In genomic region chr4:184514121-184514988, GRCh38 we compare ENCODE assay signal across 8 cellular contexts. TPM values are rescaled to one million over a fixed set of nuclear protein-coding genes. Genes with fewer than 3 reads are reported as not detected.
DNase-seq lines count a peak whose midpoint lies in the region; ATAC-seq and TF ChIP-seq lines count a peak whose summit lies in the region.

No MANE protein-coding gene starts in this region.

- H3K4me1 ChIP-seq in CD8-positive, alpha-beta T cell (ENCODE audit: insufficient read depth, low read length), result no peaks in the 10 kb centered on the region

- peaks cover 10% of the 10 kb centered on the region for H3K4me1 Mint-ChIP-seq in CD8-positive, alpha-beta T cell (ENCODE audit: low read depth)
- H3K4me1 Mint-ChIP-seq in activated CD8-positive, alpha-beta T cell treated with anti-CD3 and anti-CD28 coated beads for 36 hours (ENCODE audit: low read depth), result peaks cover 37% of the 10 kb centered on the region

- no peak overlapping the region for H3K4me3 ChIP-seq in CD8-positive, alpha-beta T cell (ENCODE audit: low read depth, low read length)
- no peak overlapping the region for H3K4me3 ChIP-seq in fibroblast of villous mesenchyme (ENCODE audit: low read depth, low read length)

- DNase-seq in CD8-positive, alpha-beta T cell, result peak in 1 of 7 experiments; percentile 8
- DNase-seq in activated CD8-positive, alpha-beta T cell treated with anti-CD3 and anti-CD28 coated beads for 36 hours, result peak; percentile 88
- peak; percentile 84 for DNase-seq in fibroblast of villous mesenchyme (ENCODE audit: low read depth)
- peak; percentile 92 for DNase-seq in pons (ENCODE audit: low spot score)
- DNase-seq in cerebellar nuclear complex (lab: John Stamatoyannopoulos, UW), result no peak
- DNase-seq in NCI-H510A treated with DMSO at 0.1 percent for 48 hours (lab: John Stamatoyannopoulos, UW), result no peak

- H3K27me3 ChIP-seq in CD8-positive, alpha-beta T cell (ENCODE audit: insufficient read depth, low read length), result no peaks in the 10 kb centered on the region

- no peak for TF ChIP-seq CTCF in CD8-positive, alpha-beta T cell (IDR thresholded peaks at IDR 0.05)
- no peak for TF ChIP-seq CTCF in activated CD8-positive, alpha-beta T cell treated with anti-CD3 and anti-CD28 coated beads for 36 hours (IDR thresholded peaks at IDR 0.05)
- no peak for TF ChIP-seq CTCF in fibroblast of villous mesenchyme (IDR thresholded peaks at IDR 0.05; ENCODE audit: insufficient read depth, low read depth, low read length)

- intact Hi-C loops in CD8-positive, alpha-beta T cell (cut with DNase I, micrococcal nuclease), result loop anchor here in 1 of 2 experiments (2.0 kb wide), 1 partner anchor 14 kb away; no protein-coding TSS in a partner anchor
- intact Hi-C loops in activated CD8-positive, alpha-beta T cell treated with anti-CD3 and anti-CD28 coated beads for 36 hours (cut with micrococcal nuclease), result loop anchor here (2.0 to 5.0 kb wide), 2 partner anchors 22 to 37 kb away; no protein-coding TSS in a partner anchor

- POLR2A ChIA-PET in CD8-positive, alpha-beta T cell (lab: Charles Lee), result interaction anchor here (0.9 to 2.4 kb wide), 2 partner anchors 39 to 134 kb away, joined by 3 to 12 read pairs; partner anchors contain the start of genes CASP3 and IRF2
- POLR2A ChIA-PET in activated CD8-positive, alpha-beta T cell treated with anti-CD3 and anti-CD28 coated beads for 36 hours (lab: Charles Lee), result interaction anchor here (0.9 to 3.8 kb wide), 14 partner anchors 10 to 246 kb away, joined by 3 to 18 read pairs (median 4); partner anchors contain the start of gene IRF2

- no peaks in the 10 kb centered on the region for H3K36me3 ChIP-seq in CD8-positive, alpha-beta T cell (ENCODE audit: insufficient read depth, low read length)

- ATAC-seq in CD8-positive, alpha-beta T cell, result no peak
- peak; percentile 97 for ATAC-seq in GM21360 (IDR thresholded peaks at IDR 0.05; ENCODE audit: unreplicated experiment)
- peak; percentile 84 for ATAC-seq in HG03575 (IDR thresholded peaks at IDR 0.05; ENCODE audit: extremely low read depth, insufficient number of reproducible peaks, low FRiP score, unreplicated experiment)
- ATAC-seq in activated CD8-positive, alpha-beta T cell treated with anti-CD3 and anti-CD28 coated beads for 36 hours, result peak; percentile 93

- CTCF ChIA-PET in CD8-positive, alpha-beta T cell (lab: Charles Lee), result interaction anchor here (1.9 to 2.0 kb wide), 2 partner anchors 10 to 18 kb away, joined by 5 read pairs; no protein-coding TSS in a partner anchor
- CTCF ChIA-PET in activated CD8-positive, alpha-beta T cell treated with anti-CD3 and anti-CD28 coated beads for 36 hours (lab: Charles Lee), result interaction anchor here (0.6 to 3.3 kb wide), 10 partner anchors 9 to 250 kb away, joined by 3 to 17 read pairs (median 6); partner anchors contain the start of gene IRF2

- H3K9me3 Mint-ChIP-seq in CD8-positive, alpha-beta T cell, result peaks cover 7% of the 10 kb centered on the region
- peaks cover 7% of the 10 kb centered on the region for H3K9me3 Mint-ChIP-seq in activated CD8-positive, alpha-beta T cell treated with anti-CD3 and anti-CD28 coated beads for 36 hours

- no peaks in the 10 kb centered on the region for H3K9me3 ChIP-seq in CD8-positive, alpha-beta T cell (ENCODE audit: low read length)

- H3K36me3 Mint-ChIP-seq in CD8-positive, alpha-beta T cell, result no peaks in the 10 kb centered on the region
- peaks cover 6% of the 10 kb centered on the region for H3K36me3 Mint-ChIP-seq in activated CD8-positive, alpha-beta T cell treated with anti-CD3 and anti-CD28 coated beads for 36 hours (ENCODE audit: low read depth)

- H3K4me3 Mint-ChIP-seq in CD8-positive, alpha-beta T cell, result peak overlapping the region; percentile 30
- peak overlapping the region; percentile 61 for H3K4me3 Mint-ChIP-seq in activated CD8-positive, alpha-beta T cell treated with anti-CD3 and anti-CD28 coated beads for 36 hours

- no peak overlapping the region for H3K27ac ChIP-seq in CD8-positive, alpha-beta T cell (ENCODE audit: low read depth, low read length)

- no peaks in the 10 kb centered on the region for H3K27me3 Mint-ChIP-seq in CD8-positive, alpha-beta T cell (ENCODE audit: low read depth)
- no peaks in the 10 kb centered on the region for H3K27me3 Mint-ChIP-seq in activated CD8-positive, alpha-beta T cell treated with anti-CD3 and anti-CD28 coated beads for 36 hours

- peak overlapping the region; percentile 6 for H3K27ac Mint-ChIP-seq in CD8-positive, alpha-beta T cell
- H3K27ac Mint-ChIP-seq in activated CD8-positive, alpha-beta T cell treated with anti-CD3 and anti-CD28 coated beads for 36 hours, result peak overlapping the region; percentile 81

RNA-seq across cellular contexts. Expression of gene IRF2, which starts 40.0 kb away (rescaled TPM):
- 1 to 10 TPM; 7.9 to 9.3 TPM for total RNA-seq in CD8-positive, alpha-beta T cell
- 10 to 100 TPM; 48.1 to 56.4 TPM for total RNA-seq in activated CD8-positive, alpha-beta T cell treated with anti-CD3 and anti-CD28 coated beads for 36 hours
- 17.4 and 42.3 TPM in 2 replicates for total RNA-seq in fibroblast of villous mesenchyme

Comparison
In these comparisons a context has a peak if more than half of its experiments do, and no peak if none do; other contexts are left out.
1. DNase-seq: peak in activated CD8-positive, alpha-beta T cell treated with anti-CD3 and anti-CD28 coated beads for 36 hours (single experiment), fibroblast of villous mesenchyme (single experiment) and pons (single experiment); none in cerebellar nuclear complex (0 of 2) and NCI-H510A treated with DMSO at 0.1 percent for 48 hours (single experiment).